Comparison of ENCODE assay signal across 20 cellular contexts in the genomic region with DNA sequence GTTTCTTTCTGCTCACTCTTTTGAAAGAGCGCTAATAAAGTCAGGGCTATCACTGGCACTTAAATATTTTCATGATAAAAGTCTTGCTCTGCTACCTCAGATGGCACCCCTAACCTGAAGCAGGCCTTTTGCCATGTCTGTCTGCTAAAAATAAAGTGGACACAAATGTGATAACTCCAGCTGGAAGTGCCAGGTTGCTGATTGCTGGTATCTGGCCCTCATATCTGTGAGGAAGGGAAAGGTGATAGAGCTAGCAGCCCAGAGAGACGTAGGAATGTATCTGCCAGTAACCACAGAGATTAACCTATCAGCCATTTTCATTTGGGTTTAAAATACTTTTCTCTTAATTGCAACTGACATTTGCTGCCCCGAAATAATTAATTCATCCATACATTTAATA.
"Had no signal": no experiment of that assay in that cellular context is flagged by ENCODE, and none has a peak within 500 bp of the region (broad histone marks: within the 10 kb centered on the region; RNA-seq: fewer than 3 reads in every experiment).

No MANE protein-coding gene starts in this region.

- DNase-seq: Kasumi-1, MM.1S, NCI-H1092 treated with DMSO at 0.1 percent for 48 hours, NCI-H1436, NCI-H187, NCI-H2029, NCI-H2081 treated with DMSO at 0.1 percent for 48 hours, NCI-H2171, NCI-H226, NCI-H446, NCI-H510A, NCI-H524 treated with DMSO at 0.1 percent for 48 hours, NCI-H69, NCI-H774, RPMI8226, SHP77, SK-N-SH had no signal

- ATAC-seq: K562 had no signal

- H3K4me3 ChIP-seq: K562 had no signal

- H3K27ac ChIP-seq: HL-60, KMS-11 had no signal

- H3K9me3 ChIP-seq: SK-N-SH had no signal
